ENCODE assay signal across 8 cellular contexts in the genomic region with DNA sequence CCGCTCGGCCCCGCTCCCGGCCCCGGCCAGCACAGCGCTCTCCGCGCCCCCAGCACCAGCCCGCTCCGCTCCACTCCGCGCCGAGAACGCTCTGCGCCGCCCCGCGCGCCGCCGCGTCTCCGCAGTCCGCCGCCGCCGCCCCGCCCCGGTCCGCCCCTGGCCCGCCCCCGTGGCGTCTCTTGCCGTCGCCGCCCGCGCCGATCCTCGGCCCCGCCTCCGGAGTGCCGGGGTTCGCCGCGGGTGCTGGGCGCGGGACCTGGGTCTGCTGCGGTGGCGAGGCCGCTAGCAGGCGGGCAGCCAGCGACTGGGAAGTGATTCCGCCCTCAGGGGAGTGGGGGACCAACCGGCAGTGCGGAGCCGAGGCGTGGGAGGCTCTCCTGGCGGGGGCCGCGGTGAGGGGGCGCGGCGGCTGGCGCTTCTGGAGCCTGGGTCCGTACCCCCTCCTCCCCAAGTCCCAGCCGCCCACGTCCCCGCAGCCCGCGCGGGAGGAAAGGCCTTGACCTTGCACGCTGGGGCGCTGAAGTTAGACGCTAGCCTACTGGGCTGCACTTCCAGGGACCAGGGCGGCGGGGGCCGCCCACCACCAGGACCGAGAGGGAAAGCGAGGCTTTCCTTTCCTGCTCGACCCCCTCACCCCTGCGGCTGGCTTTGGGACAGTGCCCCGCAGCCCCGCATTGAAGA. TPM values are rescaled to one million over a fixed set of nuclear protein-coding genes. Genes with fewer than 3 reads are reported as not detected.
DNase-seq lines count a peak whose midpoint lies in the region; ATAC-seq, FAIRE-seq and TF ChIP-seq lines count a peak whose summit lies in the region.

A gene with protein sequence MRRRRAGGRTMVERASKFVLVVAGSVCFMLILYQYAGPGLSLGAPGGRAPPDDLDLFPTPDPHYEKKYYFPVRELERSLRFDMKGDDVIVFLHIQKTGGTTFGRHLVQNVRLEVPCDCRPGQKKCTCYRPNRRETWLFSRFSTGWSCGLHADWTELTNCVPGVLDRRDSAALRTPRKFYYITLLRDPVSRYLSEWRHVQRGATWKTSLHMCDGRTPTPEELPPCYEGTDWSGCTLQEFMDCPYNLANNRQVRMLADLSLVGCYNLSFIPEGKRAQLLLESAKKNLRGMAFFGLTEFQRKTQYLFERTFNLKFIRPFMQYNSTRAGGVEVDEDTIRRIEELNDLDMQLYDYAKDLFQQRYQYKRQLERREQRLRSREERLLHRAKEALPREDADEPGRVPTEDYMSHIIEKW (minus strand): TSS at position 93 of the 681 bp plus-strand sequence. CDS start 305 bp downstream, outside the sequence.

- peak within 1 kb of the TSS; percentile 26 for H3K14ac ChIP-seq in H9 (ENCODE audit: insufficient read depth, low read length)

- ATAC-seq in activated naive CD8-positive, alpha-beta T cell treated with anti-CD3 and anti-CD28 coated beads, Interleukin-2, amount 10 ng/mL, durations not matched to agents 7 days and 5 days (ENCODE audit: low read depth): peak; percentile 79
- ATAC-seq in Right ventricle myocardium inferior (peak; percentile 85), pancreas (peak; percentile 72 to 79 (median 78))

- no peak within 1 kb of the TSS for H3K9ac ChIP-seq in H9 (ENCODE audit: extremely low read depth, insufficient read length, low read length)

- H3K9me3 ChIP-seq in H9 (ENCODE audit: control insufficient read depth, low read depth, low read length): no peaks in the 10 kb centered on the region
- no peaks in the 10 kb centered on the region for H3K9me3 ChIP-seq in MG63
- no peaks in the 10 kb centered on the region for H3K9me3 ChIP-seq in pancreas
- no peaks in the 10 kb centered on the region for H3K9me3 ChIP-seq in thymus (ENCODE audit: control insufficient read depth)

- 0 out of 7 replicates have a peak within 1 kb of the TSS, but pooled peaks of 1 of the 3 experiments have one; percentile 73 for H3K27ac Mint-ChIP-seq in H9
- peak within 1 kb of the TSS; percentile 42 for H3K27ac Mint-ChIP-seq in activated naive CD8-positive, alpha-beta T cell treated with anti-CD3 and anti-CD28 coated beads, Interleukin-2, amount 10 ng/mL, durations not matched to agents 7 days and 5 days

- H3K27me3 ChIP-seq in H9 (ENCODE audit: insufficient read depth, low read length): no peaks in the 10 kb centered on the region; the same call in 1 of the 2 replicates
- H3K27me3 ChIP-seq in MG63: no peaks in the 10 kb centered on the region
- H3K27me3 ChIP-seq in pancreas: no peaks in the 10 kb centered on the region
- H3K27me3 ChIP-seq in thymus (ENCODE audit: control insufficient read depth, insufficient read depth): no peaks in the 10 kb centered on the region

- no peaks in the 10 kb centered on the region for H3K36me3 ChIP-seq in MG63
- H3K36me3 ChIP-seq in pancreas: no peaks in the 10 kb centered on the region
- no peaks in the 10 kb centered on the region for H3K36me3 ChIP-seq in thymus (ENCODE audit: control insufficient read depth, insufficient read depth)

- peak within 1 kb of the TSS; percentile 89 to 91 for H3K4me3 Mint-ChIP-seq in H9
- peak within 1 kb of the TSS; percentile 80 for H3K4me3 Mint-ChIP-seq in activated naive CD8-positive, alpha-beta T cell treated with anti-CD3 and anti-CD28 coated beads, Interleukin-2, amount 10 ng/mL, durations not matched to agents 7 days and 5 days

- H3K4me1 ChIP-seq in H9 (ENCODE audit: insufficient read depth, low read length): no peaks in the 10 kb centered on the region; the same call in 1 of the 2 replicates
- peaks cover 0 to 19% (median 4%) of the 10 kb centered on the region in 3 donors for H3K4me1 ChIP-seq in pancreas
- peaks cover 42% of the 10 kb centered on the region for H3K4me1 ChIP-seq in thymus (ENCODE audit: control insufficient read depth, insufficient read depth, low read length)

- intact Hi-C loops in Right ventricle myocardium inferior (cut with DNase I) (no loop called here), pancreas (cut with DNase I) (loop anchor here in 1 of 3 donors (5.0 kb wide), 1 partner anchor 92 kb away; no protein-coding TSS in a partner anchor)

- H2AK5ac ChIP-seq in H9 (ENCODE audit: insufficient read length, low read length): no peak within 1 kb of the TSS

- H2BK120ac ChIP-seq in H9 (ENCODE audit: low read depth, low read length, poor library complexity, severe bottlenecking): no peak within 1 kb of the TSS

- H3K4ac ChIP-seq in H9 (ENCODE audit: low read depth, low read length): no peak within 1 kb of the TSS

- peaks cover 7 to 21% (median 14%) of the 10 kb centered on the region in 3 experiments; a peak in 6 of 7 replicates for H3K36me3 Mint-ChIP-seq in H9 (ENCODE audit: insufficient read depth in 1 of 3, low read depth in 3 of 3)
- no peaks in the 10 kb centered on the region for H3K36me3 Mint-ChIP-seq in activated naive CD8-positive, alpha-beta T cell treated with anti-CD3 and anti-CD28 coated beads, Interleukin-2, amount 10 ng/mL, durations not matched to agents 7 days and 5 days

- H4K5ac ChIP-seq in H9 (ENCODE audit: insufficient read length, low read depth, low read length): no peak within 1 kb of the TSS

- no peak within 1 kb of the TSS for H3T11ph ChIP-seq in H9 (ENCODE audit: low read length)

- peak within 1 kb of the TSS; percentile 45 for H3K18ac ChIP-seq in H9 (ENCODE audit: insufficient read length, low read depth, low read length)

- no peak for FAIRE-seq in pancreas (lab: Jason Lieb, UNC)

- H3K79me1 ChIP-seq in H9 (ENCODE audit: insufficient read depth, low read depth, low read length, poor library complexity, severe bottlenecking): peaks cover 3% of the 10 kb centered on the region

- peaks cover 12% of the 10 kb centered on the region for H3K23me2 ChIP-seq in H9 (ENCODE audit: insufficient read length, low read depth, low read length, poor library complexity, severe bottlenecking)

- POLR2A ChIA-PET in activated naive CD8-positive, alpha-beta T cell treated with anti-CD3 and anti-CD28 coated beads, Interleukin-2, amount 10 ng/mL, durations not matched to agents 7 days and 5 days (lab: Charles Lee): no interaction called here

- H2AFZ ChIP-seq in H9 (ENCODE audit: low read length): no peak within 1 kb of the TSS

- H2BK5ac ChIP-seq in H9 (ENCODE audit: insufficient read length, low read length): no peak within 1 kb of the TSS

- peak within 1 kb of the TSS; percentile 43 for H3K4me2 ChIP-seq in H9 (ENCODE audit: insufficient read depth, insufficient read length, low read length)

- no peak within 1 kb of the TSS for H4K91ac ChIP-seq in H9 (ENCODE audit: insufficient read length, low read depth, low read length)

- no peak within 1 kb of the TSS for H2BK15ac ChIP-seq in H9 (ENCODE audit: low read depth, low read length)

- DNase-seq in H9 (peak; percentile 82), MG63 (peak; percentile 91), SW480 (ENCODE audit: low spot score) (peak; percentile 64), Right ventricle myocardium inferior (ENCODE audit: missing footprints) (peak; percentile 93), pancreas (peak; percentile 85 to 95 (median 90))
- peak; percentile 97 for DNase-seq in activated naive CD8-positive, alpha-beta T cell treated with anti-CD3 and anti-CD28 coated beads, Interleukin-2, amount 10 ng/mL, durations not matched to agents 7 days and 5 days

- H4K8ac ChIP-seq in H9 (replicated peaks; ENCODE audit: insufficient read length, low read depth, low read length): no peak within 1 kb of the TSS

- no peak within 1 kb of the TSS for H2BK20ac ChIP-seq in H9 (ENCODE audit: low read depth, low read length, poor library complexity, severe bottlenecking)

- peaks cover 32% of the 10 kb centered on the region; the same call in 1 of the 2 replicates for H3K79me2 ChIP-seq in H9 (ENCODE audit: insufficient read depth, low read length)

- H2BK12ac ChIP-seq in H9 (ENCODE audit: insufficient read length, low read depth, low read length): no peak within 1 kb of the TSS

- H3K27me3 Mint-ChIP-seq in H9 (ENCODE audit: low read depth): peaks cover 24% of the 10 kb centered on the region
- peaks cover 11% of the 10 kb centered on the region for H3K27me3 Mint-ChIP-seq in activated naive CD8-positive, alpha-beta T cell treated with anti-CD3 and anti-CD28 coated beads, Interleukin-2, amount 10 ng/mL, durations not matched to agents 7 days and 5 days

- H3K27ac ChIP-seq in H9 (ENCODE audit: insufficient read length, low read depth, low read length) (no peak within 1 kb of the TSS), pancreas (peak within 1 kb of the TSS in 3 of 4 donors; percentile 46 to 50 (median 50)), thymus (ENCODE audit: low read depth) (no peak within 1 kb of the TSS)

- no CpG with 5 or more reads among the region's 84 CpGs for WGBS in H9 (ENCODE audit: extremely low coverage, insufficient read length, low lambda C conversion rate)
- WGBS in pancreas, 2 donors: 2% methylated on average over 70 to 84 of the region's 84 CpGs
- WGBS in thymus: 3% methylated on average over 84 of the region's 84 CpGs

- H3K4me1 Mint-ChIP-seq in H9: peaks cover 39 to 50% of the 10 kb centered on the region in 2 experiments
- peaks cover 23% of the 10 kb centered on the region for H3K4me1 Mint-ChIP-seq in activated naive CD8-positive, alpha-beta T cell treated with anti-CD3 and anti-CD28 coated beads, Interleukin-2, amount 10 ng/mL, durations not matched to agents 7 days and 5 days

- H3K56ac ChIP-seq in H9 (ENCODE audit: insufficient read length, low read depth, low read length): no peak within 1 kb of the TSS

- no peak for TF ChIP-seq CTCF in H9 (conservative IDR thresholded peaks at IDR 0.05)
- no peak for TF ChIP-seq CTCF in pancreas (IDR thresholded peaks at IDR 0.05)

- no peak within 1 kb of the TSS for H3K23ac ChIP-seq in H9 (ENCODE audit: insufficient read length, low read depth, low read length)

- H3K9me3 Mint-ChIP-seq in H9: no peaks in the 10 kb centered on the region; a peak in 1 of 5 replicates
- H3K9me3 Mint-ChIP-seq in activated naive CD8-positive, alpha-beta T cell treated with anti-CD3 and anti-CD28 coated beads, Interleukin-2, amount 10 ng/mL, durations not matched to agents 7 days and 5 days: no peaks in the 10 kb centered on the region

- H3K4me3 ChIP-seq in GM08714 (ENCODE audit: low read length): peak within 1 kb of the TSS; percentile 59; the same call in 1 of the 2 replicates
- H3K4me3 ChIP-seq in MG63: peak within 1 kb of the TSS; percentile 59
- H3K4me3 ChIP-seq in pancreas: peak within 1 kb of the TSS; percentile 60 to 98 (median 88)
- H3K4me3 ChIP-seq in thymus (ENCODE audit: low read length): peak within 1 kb of the TSS; percentile 58

- H4K20me1 ChIP-seq in H9 (ENCODE audit: control insufficient read depth, insufficient read depth, insufficient read length): no peaks in the 10 kb centered on the region

RNA-seq across cellular contexts. Expression of the gene that starts here (rescaled TPM):
- total RNA-seq in H9 (2021) (58.9 and 60.2 TPM in 2 replicates), Right ventricle myocardium inferior (34.9 TPM), pancreas (10 to 100 TPM; 20.7 to 47.8 (median 25.3) TPM)
- total RNA-seq in MG63 (2014; rRNA removed; shearing (Covaris generic); ENCODE audit: low replicate concordance): 16.9 and 32.5 TPM in 2 replicates
- total RNA-seq in activated naive CD8-positive, alpha-beta T cell treated with anti-CD3 and anti-CD28 coated beads, Interleukin-2, amount 10 ng/mL, durations not matched to agents 7 days and 5 days: 10 to 100 TPM; 10.1 to 11.4 TPM
- polyA plus RNA-seq in pancreas (10 to 100 TPM; 24.5 to 28.4 TPM), thymus (20.0 TPM)

Comparison
In these comparisons a context has a peak if more than half of its experiments do, and no peak if none do; other contexts are left out.
1. H3K27ac ChIP-seq: peak in pancreas (3 of 4); none in H9 (single experiment) and thymus (single experiment).
2. Peak in every context shown above with its lines, with median percentiles within 50 percentile points of each other: H3K4me3 ChIP-seq, DNase-seq and ATAC-seq.